In the genomic region with DNA sequence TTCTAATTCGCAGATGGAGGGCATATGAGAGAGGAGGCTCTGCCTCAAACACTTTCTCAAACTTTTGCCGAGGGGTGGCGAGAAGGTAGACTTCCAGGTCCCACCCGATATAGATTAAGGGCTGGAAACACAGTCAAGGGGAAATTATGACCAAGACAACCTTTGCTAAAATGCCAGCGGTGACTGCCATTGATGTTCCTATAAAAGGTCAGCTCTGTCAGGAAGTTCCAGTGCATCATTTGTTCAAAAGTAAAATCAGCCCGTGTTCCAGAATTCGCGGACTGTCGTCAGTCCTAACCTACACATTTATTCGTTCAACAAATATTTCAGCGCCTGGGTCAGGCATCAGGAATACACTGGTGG, we compare ENCODE assay signal across 8 cellular contexts. TPM values are rescaled to one million over a fixed set of nuclear protein-coding genes. Genes with fewer than 3 reads are reported as not detected.
DNase-seq lines count a peak whose midpoint lies in the region; ATAC-seq and TF ChIP-seq lines count a peak whose summit lies in the region.

No MANE protein-coding gene starts in this region.

- no peaks in the 10 kb centered on the region for H3K36me3 ChIP-seq in cardiac muscle cell

- POLR2A ChIA-PET in activated CD4-positive, alpha-beta memory T cell treated with anti-CD3 and anti-CD28 coated beads, Interleukin-2, amount 10 ng/mL, durations not matched to agents 7 days and 5 days (lab: Charles Lee), result interaction anchor here (0.8 to 1.2 kb wide), 2 partner anchors 9 to 16 kb away, joined by 4 to 5 read pairs; no protein-coding TSS in a partner anchor

- intact Hi-C loops in Right ventricle myocardium inferior (cut with DNase I), result no loop called here

- no peaks in the 10 kb centered on the region for H3K9me3 ChIP-seq in cardiac muscle cell (ENCODE audit: low read depth)

- H3K27ac Mint-ChIP-seq in activated CD4-positive, alpha-beta memory T cell treated with anti-CD3 and anti-CD28 coated beads, Interleukin-2, amount 10 ng/mL, durations not matched to agents 7 days and 5 days, result peak overlapping the region; percentile 91

- DNase-seq in cardiac muscle cell (ENCODE audit: low read depth in 1 of 2, low spot score in 1 of 2) (no peak), Right ventricle myocardium inferior (ENCODE audit: missing footprints) (no peak), germinal center (ENCODE audit: low spot score) (peak; percentile 21), NAMALWA (ENCODE audit: low spot score) (no peak), SW480 (ENCODE audit: low spot score) (no peak)
- DNase-seq in activated CD4-positive, alpha-beta memory T cell treated with anti-CD3 and anti-CD28 coated beads, Interleukin-2, amount 10 ng/mL, durations not matched to agents 7 days and 5 days, result no peak

- TF ChIP-seq CTCF in cardiac muscle cell (IDR thresholded peaks at IDR 0.05; ENCODE audit: low read depth, low read length), result no peak

- H3K27me3 Mint-ChIP-seq in activated CD4-positive, alpha-beta memory T cell treated with anti-CD3 and anti-CD28 coated beads, Interleukin-2, amount 10 ng/mL, durations not matched to agents 7 days and 5 days, result peaks cover 9% of the 10 kb centered on the region

- H3K4me1 Mint-ChIP-seq in activated CD4-positive, alpha-beta memory T cell treated with anti-CD3 and anti-CD28 coated beads, Interleukin-2, amount 10 ng/mL, durations not matched to agents 7 days and 5 days, result peaks cover 51% of the 10 kb centered on the region

- CTCF ChIA-PET in activated CD4-positive, alpha-beta memory T cell treated with anti-CD3 and anti-CD28 coated beads, Interleukin-2, amount 10 ng/mL, durations not matched to agents 7 days and 5 days (lab: Charles Lee), result interaction anchor here (0.6 to 0.7 kb wide), 2 partner anchors 25 to 109 kb away, joined by 3 read pairs; no protein-coding TSS in a partner anchor

- no peaks in the 10 kb centered on the region for H3K27me3 ChIP-seq in cardiac muscle cell

- H3K4me3 ChIP-seq in cardiac muscle cell (peak overlapping the region; percentile 57), skin epidermis (peak overlapping the region; percentile 65 to 96 (median 88))

- peaks cover 32% of the 10 kb centered on the region for H3K36me3 Mint-ChIP-seq in activated CD4-positive, alpha-beta memory T cell treated with anti-CD3 and anti-CD28 coated beads, Interleukin-2, amount 10 ng/mL, durations not matched to agents 7 days and 5 days (ENCODE audit: low read depth)

- H3K27ac ChIP-seq in cardiac muscle cell, result peak overlapping the region; percentile 89
- peak overlapping the region; percentile 89 to 100 (median 98) for H3K27ac ChIP-seq in skin epidermis

- no peaks in the 10 kb centered on the region for H3K9me3 Mint-ChIP-seq in activated CD4-positive, alpha-beta memory T cell treated with anti-CD3 and anti-CD28 coated beads, Interleukin-2, amount 10 ng/mL, durations not matched to agents 7 days and 5 days

- peaks cover 14% of the 10 kb centered on the region for H3K4me1 ChIP-seq in cardiac muscle cell (ENCODE audit: low read depth)

- ATAC-seq in Right ventricle myocardium inferior (no peak), GM21737 (IDR thresholded peaks at IDR 0.05; ENCODE audit: unreplicated experiment) (no peak)

- peak overlapping the region; percentile 96 for H3K4me3 Mint-ChIP-seq in activated CD4-positive, alpha-beta memory T cell treated with anti-CD3 and anti-CD28 coated beads, Interleukin-2, amount 10 ng/mL, durations not matched to agents 7 days and 5 days

RNA-seq across cellular contexts. Expression of gene PAPOLA, which starts 0.8 kb away (rescaled TPM):
- total RNA-seq in cardiac muscle cell (48.4 and 54.9 TPM in 2 replicates), Right ventricle myocardium inferior (141 TPM)
- 97.7 and 147 TPM in 2 replicates for polyA plus RNA-seq in cardiac muscle cell
- total RNA-seq in activated CD4-positive, alpha-beta memory T cell treated with anti-CD3 and anti-CD28 coated beads, Interleukin-2, amount 10 ng/mL, durations not matched to agents 7 days and 5 days, result 100 to 1,000 TPM; 164 to 173 TPM
